Comparison of ENCODE assay signal across 28 cellular contexts in the genomic region with DNA sequence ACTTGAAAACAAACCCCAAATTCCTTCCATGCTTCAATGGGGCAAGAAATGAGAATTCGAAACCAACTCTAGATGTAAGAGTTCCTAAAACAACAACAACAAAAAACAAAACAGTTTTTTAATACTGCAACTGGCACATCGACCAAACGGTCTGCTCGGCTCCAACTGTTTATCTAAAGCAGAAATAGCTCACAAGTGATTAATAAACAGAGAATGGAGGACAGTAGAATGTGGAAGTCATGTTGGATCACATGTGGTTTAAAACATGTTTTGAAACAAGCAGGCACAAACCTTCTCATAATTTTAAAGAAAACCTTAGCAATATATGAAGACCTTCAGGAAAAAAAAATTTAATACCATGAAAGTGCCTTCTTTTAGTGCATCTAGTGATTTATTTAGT.
"Had no signal": no experiment of that assay in that cellular context is flagged by ENCODE, and none has a peak within 500 bp of the region (broad histone marks: within the 10 kb centered on the region; RNA-seq: fewer than 3 reads in every experiment).

No MANE protein-coding gene starts in this region.

- DNase-seq: activated B cell treated with CpG ODN at 0.5 μM for 24 hours; activated CD4-positive, alpha-beta T cell treated with anti-CD3 and anti-CD28 coated beads, Interleukin-2, amount 50 U/mL, for 1 hour; activated CD8-positive, alpha-beta T cell treated with anti-CD3 and anti-CD28 coated beads for 36 hours; activated naive CD8-positive, alpha-beta T cell treated with anti-CD3 and anti-CD28 coated beads, Interleukin-2, amount 50 U/mL, for 24 hours; activated T-cell treated with anti-CD3 and anti-CD28 coated beads, Interleukin-2, amount 50 U/mL, for 48 hours; central memory CD4-positive, alpha-beta T cell; effector CD4-positive, alpha-beta T cell; esophagus squamous epithelium; hypothalamus; immature natural killer cell; left ventricle myocardium inferior; mucosa of descending colon; ovary; retina; sigmoid colon; stimulated activated CD4-positive, alpha-beta T cell treated with anti-CD3 and anti-CD28 coated beads, Interleukin-1b, Interleukin-23, amount 100 ng/mL, for 48 hours; stimulated activated CD4-positive, alpha-beta T cell treated with anti-CD3 and anti-CD28 coated beads, Interleukin-4, amount 100 ng/mL, for 4 hours; stimulated activated CD8-positive, alpha-beta memory T cell treated with anti-CD3 and anti-CD28 coated beads, Interleukin-4, amount 100 ng/mL, for 48 hours; stimulated activated naive CD4-positive, alpha-beta T cell; T-helper 2 cell; transverse colon had no signal

- H3K27ac Mint-ChIP-seq: activated B cell treated with CpG ODN at 0.5 μM for 24 hours; activated CD8-positive, alpha-beta T cell treated with anti-CD3 and anti-CD28 coated beads for 36 hours; activated naive CD4-positive, alpha-beta T cell treated with anti-CD3 and anti-CD28 coated beads, Interleukin-2, amount 50 U/mL, for 24 hours; activated naive CD8-positive, alpha-beta T cell treated with anti-CD3 and anti-CD28 coated beads, Interleukin-2, amount 50 U/mL, for 24 hours; activated T-helper 2 cell treated with anti-CD3 and anti-CD28 coated beads, Interferon-gamma antibody, Interleukin-2, Interleukin-4, amounts not matched to agents 10 μg/mL and 5 μg/mL and 100 μg/mL, durations not matched to agents 14 hours and 24 hours and 36 hours had no signal

- H3K27me3 ChIP-seq: breast epithelium, esophagus squamous epithelium, gastroesophageal sphincter, ovary, sigmoid colon, transverse colon had no signal

- H3K9me3 ChIP-seq: breast epithelium, esophagus squamous epithelium, gastroesophageal sphincter, left ventricle myocardium inferior, mucosa of descending colon, ovary, prostate gland, sigmoid colon, transverse colon had no signal

- H3K36me3 ChIP-seq: breast epithelium, ovary, prostate gland, transverse colon had no signal

- ATAC-seq: activated CD8-positive, alpha-beta T cell treated with anti-CD3 and anti-CD28 coated beads for 36 hours; activated naive CD8-positive, alpha-beta T cell treated with anti-CD3 and anti-CD28 coated beads, Interleukin-2, amount 50 U/mL, for 24 hours; gastroesophageal sphincter; mucosa of descending colon had no signal

- H3K27me3 Mint-ChIP-seq: activated B cell treated with CpG ODN at 0.5 μM for 24 hours; activated CD8-positive, alpha-beta T cell treated with anti-CD3 and anti-CD28 coated beads for 36 hours; activated naive CD4-positive, alpha-beta T cell treated with anti-CD3 and anti-CD28 coated beads, Interleukin-2, amount 50 U/mL, for 24 hours; activated naive CD8-positive, alpha-beta T cell treated with anti-CD3 and anti-CD28 coated beads, Interleukin-2, amount 50 U/mL, for 24 hours had no signal

- H3K27ac ChIP-seq: breast epithelium, esophagus squamous epithelium, gastroesophageal sphincter, left ventricle myocardium inferior, ovary, prostate gland, sigmoid colon, transverse colon had no signal

- H3K4me1 ChIP-seq: breast epithelium, prostate gland had no signal

- H3K9me3 Mint-ChIP-seq: activated B cell treated with CpG ODN at 0.5 μM for 24 hours; activated naive CD4-positive, alpha-beta T cell treated with anti-CD3 and anti-CD28 coated beads, Interleukin-2, amount 50 U/mL, for 24 hours; activated naive CD8-positive, alpha-beta T cell treated with anti-CD3 and anti-CD28 coated beads, Interleukin-2, amount 50 U/mL, for 24 hours; activated T-helper 2 cell treated with anti-CD3 and anti-CD28 coated beads, Interferon-gamma antibody, Interleukin-2, Interleukin-4, amounts not matched to agents 10 μg/mL and 5 μg/mL and 100 μg/mL, durations not matched to agents 14 hours and 24 hours and 36 hours; immature natural killer cell had no signal

- H3K4me2 ChIP-seq: smooth muscle cell had no signal

- H3K4me3 ChIP-seq: breast epithelium, esophagus squamous epithelium, gastroesophageal sphincter, left ventricle myocardium inferior, lung, mucosa of descending colon, ovary, prostate gland, sigmoid colon, smooth muscle cell, transverse colon had no signal

- H3K4me1 Mint-ChIP-seq: activated B cell treated with CpG ODN at 0.5 μM for 24 hours had no signal

- H3K4me3 Mint-ChIP-seq: activated B cell treated with CpG ODN at 0.5 μM for 24 hours; activated CD8-positive, alpha-beta T cell treated with anti-CD3 and anti-CD28 coated beads for 36 hours; activated naive CD4-positive, alpha-beta T cell treated with anti-CD3 and anti-CD28 coated beads, Interleukin-2, amount 50 U/mL, for 24 hours; activated naive CD8-positive, alpha-beta T cell treated with anti-CD3 and anti-CD28 coated beads, Interleukin-2, amount 50 U/mL, for 24 hours; immature natural killer cell had no signal
